Comparison of ENCODE assay signal across 1 cellular context in the genomic region with DNA sequence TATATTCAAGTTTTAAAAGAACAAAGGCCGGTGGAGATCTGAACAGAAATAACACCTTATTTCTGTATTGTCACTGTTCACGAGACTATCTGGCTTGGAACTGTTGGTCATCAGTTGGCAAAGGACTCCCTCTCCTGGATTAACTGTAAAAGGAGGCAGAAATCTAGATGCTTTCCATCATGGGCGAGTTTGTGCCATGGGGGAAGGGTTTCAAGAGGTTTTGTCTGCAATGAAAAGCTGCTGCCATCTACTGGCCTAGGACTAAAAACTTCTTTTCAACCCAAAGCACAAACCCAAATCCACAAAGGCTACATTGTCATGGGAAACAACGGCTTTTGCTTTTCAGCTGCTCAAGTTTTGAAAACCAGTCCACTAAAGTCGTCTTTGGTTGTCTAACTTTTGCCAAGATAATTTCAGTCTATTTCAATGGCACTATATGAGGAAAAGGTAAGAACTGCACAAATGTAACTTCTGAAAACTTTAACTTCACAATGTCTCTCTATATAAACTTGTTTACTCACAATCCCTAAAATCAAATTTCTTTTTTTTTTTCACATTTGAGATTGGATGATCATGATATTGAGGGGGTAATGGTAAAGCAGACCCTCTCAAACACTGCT.
TF ChIP-seq lines count a peak whose summit lies in the region.

No MANE protein-coding gene starts in this region.

TF ChIP-seq in HepG2, 621 proteins besides CTCF, POLR2A, EP300 and RAD21 (continued from another document and continues in another):
- TF ChIP-seq MTA3 (CRISPR knock-in tag; IDR thresholded peaks at IDR 0.05) (no peak), ZNF790 (CRISPR knock-in tag; IDR thresholded peaks at IDR 0.05; ENCODE audit: borderline replicate concordance) (no peak), ZNF317 (CRISPR knock-in tag; IDR thresholded peaks at IDR 0.05) (no peak), MAFF (IDR thresholded peaks at IDR 0.05; ENCODE audit: low read depth, low read length) (no peak), MAZ (IDR thresholded peaks at IDR 0.05; ENCODE audit: borderline replicate concordance, low read depth, low read length) (no peak), MAZ (CRISPR knock-in tag; IDR thresholded peaks at IDR 0.05; ENCODE audit: low read depth) (no peak), DR1 (CRISPR knock-in tag; IDR thresholded peaks at IDR 0.05) (no peak), ELF4 (CRISPR knock-in tag; IDR thresholded peaks at IDR 0.05; ENCODE audit: borderline replicate concordance) (no peak), HOXA3 (CRISPR knock-in tag; IDR thresholded peaks at IDR 0.05) (0 out of 2 replicates have a peak, but pooled peaks have one; percentile 20), U2AF1 (optimal IDR thresholded peaks at IDR 0.05; ENCODE audit: low read depth, low read length) (no peak), RBM39 (IDR thresholded peaks at IDR 0.05; ENCODE audit: low read depth, low read length, poor library complexity, severe bottlenecking) (no peak), AHR (CRISPR knock-in tag; IDR thresholded peaks at IDR 0.05) (no peak), GATA4 (IDR thresholded peaks at IDR 0.05; ENCODE audit: borderline replicate concordance, low read depth) (no peak), NFKB2 (CRISPR knock-in tag; IDR thresholded peaks at IDR 0.05; ENCODE audit: borderline replicate concordance) (no peak), ZNF367 (CRISPR knock-in tag; IDR thresholded peaks at IDR 0.05; ENCODE audit: borderline replicate concordance) (no peak), ZNF44 (CRISPR knock-in tag; IDR thresholded peaks at IDR 0.05) (no peak), THAP11 (CRISPR knock-in tag; IDR thresholded peaks at IDR 0.05) (peak; percentile 40; the same call in 1 of the 2 replicates), ZNF234 (CRISPR knock-in tag; conservative IDR thresholded peaks at IDR 0.05) (no peak), NFE2L1 (CRISPR knock-in tag; IDR thresholded peaks at IDR 0.05; ENCODE audit: borderline replicate concordance) (no peak), ZNF207 (IDR thresholded peaks at IDR 0.05; ENCODE audit: borderline replicate concordance) (no peak), MTA1 (CRISPR knock-in tag; IDR thresholded peaks at IDR 0.05; ENCODE audit: borderline replicate concordance) (no peak), IRX3 (CRISPR knock-in tag; IDR thresholded peaks at IDR 0.05; ENCODE audit: borderline replicate concordance, low read depth) (no peak), NAIF1 (CRISPR knock-in tag; IDR thresholded peaks at IDR 0.05; ENCODE audit: borderline replicate concordance) (no peak), CHCHD3 (CRISPR knock-in tag; IDR thresholded peaks at IDR 0.05) (no peak), ZSCAN20 (CRISPR knock-in tag; IDR thresholded peaks at IDR 0.05; ENCODE audit: borderline replicate concordance) (no peak), ZNF33B (CRISPR knock-in tag; IDR thresholded peaks at IDR 0.05) (no peak), CENPT (CRISPR knock-in tag; IDR thresholded peaks at IDR 0.05; ENCODE audit: low read depth) (no peak), ARNTL (CRISPR knock-in tag; IDR thresholded peaks at IDR 0.05) (no peak)
- TF ChIP-seq, protein P1, sequence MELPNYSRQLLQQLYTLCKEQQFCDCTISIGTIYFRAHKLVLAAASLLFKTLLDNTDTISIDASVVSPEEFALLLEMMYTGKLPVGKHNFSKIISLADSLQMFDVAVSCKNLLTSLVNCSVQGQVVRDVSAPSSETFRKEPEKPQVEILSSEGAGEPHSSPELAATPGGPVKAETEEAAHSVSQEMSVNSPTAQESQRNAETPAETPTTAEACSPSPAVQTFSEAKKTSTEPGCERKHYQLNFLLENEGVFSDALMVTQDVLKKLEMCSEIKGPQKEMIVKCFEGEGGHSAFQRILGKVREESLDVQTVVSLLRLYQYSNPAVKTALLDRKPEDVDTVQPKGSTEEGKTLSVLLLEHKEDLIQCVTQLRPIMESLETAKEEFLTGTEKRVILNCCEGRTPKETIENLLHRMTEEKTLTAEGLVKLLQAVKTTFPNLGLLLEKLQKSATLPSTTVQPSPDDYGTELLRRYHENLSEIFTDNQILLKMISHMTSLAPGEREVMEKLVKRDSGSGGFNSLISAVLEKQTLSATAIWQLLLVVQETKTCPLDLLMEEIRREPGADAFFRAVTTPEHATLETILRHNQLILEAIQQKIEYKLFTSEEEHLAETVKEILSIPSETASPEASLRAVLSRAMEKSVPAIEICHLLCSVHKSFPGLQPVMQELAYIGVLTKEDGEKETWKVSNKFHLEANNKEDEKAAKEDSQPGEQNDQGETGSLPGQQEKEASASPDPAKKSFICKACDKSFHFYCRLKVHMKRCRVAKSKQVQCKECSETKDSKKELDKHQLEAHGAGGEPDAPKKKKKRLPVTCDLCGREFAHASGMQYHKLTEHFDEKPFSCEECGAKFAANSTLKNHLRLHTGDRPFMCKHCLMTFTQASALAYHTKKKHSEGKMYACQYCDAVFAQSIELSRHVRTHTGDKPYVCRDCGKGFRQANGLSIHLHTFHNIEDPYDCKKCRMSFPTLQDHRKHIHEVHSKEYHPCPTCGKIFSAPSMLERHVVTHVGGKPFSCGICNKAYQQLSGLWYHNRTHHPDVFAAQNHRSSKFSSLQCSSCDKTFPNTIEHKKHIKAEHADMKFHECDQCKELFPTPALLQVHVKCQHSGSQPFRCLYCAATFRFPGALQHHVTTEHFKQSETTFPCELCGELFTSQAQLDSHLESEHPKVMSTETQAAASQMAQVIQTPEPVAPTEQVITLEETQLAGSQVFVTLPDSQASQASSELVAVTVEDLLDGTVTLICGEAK (IDR thresholded peaks at IDR 0.05), result no peak
- TF ChIP-seq, protein P1 (CRISPR knock-in tag; IDR thresholded peaks at IDR 0.05), result no peak
- TF ChIP-seq, protein P2, sequence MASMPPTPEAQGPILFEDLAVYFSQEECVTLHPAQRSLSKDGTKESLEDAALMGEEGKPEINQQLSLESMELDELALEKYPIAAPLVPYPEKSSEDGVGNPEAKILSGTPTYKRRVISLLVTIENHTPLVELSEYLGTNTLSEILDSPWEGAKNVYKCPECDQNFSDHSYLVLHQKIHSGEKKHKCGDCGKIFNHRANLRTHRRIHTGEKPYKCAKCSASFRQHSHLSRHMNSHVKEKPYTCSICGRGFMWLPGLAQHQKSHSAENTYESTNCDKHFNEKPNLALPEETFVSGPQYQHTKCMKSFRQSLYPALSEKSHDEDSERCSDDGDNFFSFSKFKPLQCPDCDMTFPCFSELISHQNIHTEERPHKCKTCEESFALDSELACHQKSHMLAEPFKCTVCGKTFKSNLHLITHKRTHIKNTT (CRISPR knock-in tag; IDR thresholded peaks at IDR 0.05), result no peak
- TF ChIP-seq, protein P3, sequence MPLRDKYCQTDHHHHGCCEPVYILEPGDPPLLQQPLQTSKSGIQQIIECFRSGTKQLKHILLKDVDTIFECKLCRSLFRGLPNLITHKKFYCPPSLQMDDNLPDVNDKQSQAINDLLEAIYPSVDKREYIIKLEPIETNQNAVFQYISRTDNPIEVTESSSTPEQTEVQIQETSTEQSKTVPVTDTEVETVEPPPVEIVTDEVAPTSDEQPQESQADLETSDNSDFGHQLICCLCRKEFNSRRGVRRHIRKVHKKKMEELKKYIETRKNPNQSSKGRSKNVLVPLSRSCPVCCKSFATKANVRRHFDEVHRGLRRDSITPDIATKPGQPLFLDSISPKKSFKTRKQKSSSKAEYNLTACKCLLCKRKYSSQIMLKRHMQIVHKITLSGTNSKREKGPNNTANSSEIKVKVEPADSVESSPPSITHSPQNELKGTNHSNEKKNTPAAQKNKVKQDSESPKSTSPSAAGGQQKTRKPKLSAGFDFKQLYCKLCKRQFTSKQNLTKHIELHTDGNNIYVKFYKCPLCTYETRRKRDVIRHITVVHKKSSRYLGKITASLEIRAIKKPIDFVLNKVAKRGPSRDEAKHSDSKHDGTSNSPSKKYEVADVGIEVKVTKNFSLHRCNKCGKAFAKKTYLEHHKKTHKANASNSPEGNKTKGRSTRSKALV (CRISPR knock-in tag; IDR thresholded peaks at IDR 0.05), result peak; percentile 72; the same call in 1 of the 2 replicates
- TF ChIP-seq, protein P4, sequence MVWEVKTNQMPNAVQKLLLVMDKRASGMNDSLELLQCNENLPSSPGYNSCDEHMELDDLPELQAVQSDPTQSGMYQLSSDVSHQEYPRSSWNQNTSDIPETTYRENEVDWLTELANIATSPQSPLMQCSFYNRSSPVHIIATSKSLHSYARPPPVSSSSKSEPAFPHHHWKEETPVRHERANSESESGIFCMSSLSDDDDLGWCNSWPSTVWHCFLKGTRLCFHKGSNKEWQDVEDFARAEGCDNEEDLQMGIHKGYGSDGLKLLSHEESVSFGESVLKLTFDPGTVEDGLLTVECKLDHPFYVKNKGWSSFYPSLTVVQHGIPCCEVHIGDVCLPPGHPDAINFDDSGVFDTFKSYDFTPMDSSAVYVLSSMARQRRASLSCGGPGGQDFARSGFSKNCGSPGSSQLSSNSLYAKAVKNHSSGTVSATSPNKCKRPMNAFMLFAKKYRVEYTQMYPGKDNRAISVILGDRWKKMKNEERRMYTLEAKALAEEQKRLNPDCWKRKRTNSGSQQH (CRISPR knock-in tag; IDR thresholded peaks at IDR 0.05; ENCODE audit: low read depth), result no peak
- TF ChIP-seq, protein P5, sequence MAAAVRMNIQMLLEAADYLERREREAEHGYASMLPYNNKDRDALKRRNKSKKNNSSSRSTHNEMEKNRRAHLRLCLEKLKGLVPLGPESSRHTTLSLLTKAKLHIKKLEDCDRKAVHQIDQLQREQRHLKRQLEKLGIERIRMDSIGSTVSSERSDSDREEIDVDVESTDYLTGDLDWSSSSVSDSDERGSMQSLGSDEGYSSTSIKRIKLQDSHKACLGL (CRISPR knock-in tag; IDR thresholded peaks at IDR 0.05), result no peak
- TF ChIP-seq, protein P6, sequence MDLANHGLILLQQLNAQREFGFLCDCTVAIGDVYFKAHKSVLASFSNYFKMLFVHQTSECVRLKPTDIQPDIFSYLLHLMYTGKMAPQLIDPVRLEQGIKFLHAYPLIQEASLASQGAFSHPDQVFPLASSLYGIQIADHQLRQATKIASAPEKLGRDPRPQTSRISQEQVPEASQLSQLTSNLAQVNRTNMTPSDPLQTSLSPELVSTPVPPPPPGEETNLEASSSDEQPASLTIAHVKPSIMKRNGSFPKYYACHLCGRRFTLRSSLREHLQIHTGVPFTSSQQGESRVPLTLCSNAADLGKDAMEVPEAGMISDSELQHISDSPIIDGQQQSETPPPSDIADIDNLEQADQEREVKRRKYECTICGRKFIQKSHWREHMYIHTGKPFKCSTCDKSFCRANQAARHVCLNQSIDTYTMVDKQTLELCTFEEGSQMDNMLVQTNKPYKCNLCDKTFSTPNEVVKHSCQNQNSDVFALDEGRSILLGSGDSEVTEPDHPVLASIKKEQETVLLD (CRISPR knock-in tag; IDR thresholded peaks at IDR 0.05; ENCODE audit: low read depth), result no peak
- TF ChIP-seq, protein P7, sequence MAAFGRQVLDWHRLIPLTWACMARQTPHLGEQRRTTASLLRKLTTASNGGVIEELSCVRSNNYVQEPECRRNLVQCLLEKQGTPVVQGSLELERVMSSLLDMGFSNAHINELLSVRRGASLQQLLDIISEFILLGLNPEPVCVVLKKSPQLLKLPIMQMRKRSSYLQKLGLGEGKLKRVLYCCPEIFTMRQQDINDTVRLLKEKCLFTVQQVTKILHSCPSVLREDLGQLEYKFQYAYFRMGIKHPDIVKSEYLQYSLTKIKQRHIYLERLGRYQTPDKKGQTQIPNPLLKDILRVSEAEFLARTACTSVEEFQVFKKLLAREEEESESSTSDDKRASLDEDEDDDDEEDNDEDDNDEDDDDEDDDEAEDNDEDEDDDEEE (CRISPR knock-in tag; IDR thresholded peaks at IDR 0.05), result no peak
- TF ChIP-seq, protein P8, sequence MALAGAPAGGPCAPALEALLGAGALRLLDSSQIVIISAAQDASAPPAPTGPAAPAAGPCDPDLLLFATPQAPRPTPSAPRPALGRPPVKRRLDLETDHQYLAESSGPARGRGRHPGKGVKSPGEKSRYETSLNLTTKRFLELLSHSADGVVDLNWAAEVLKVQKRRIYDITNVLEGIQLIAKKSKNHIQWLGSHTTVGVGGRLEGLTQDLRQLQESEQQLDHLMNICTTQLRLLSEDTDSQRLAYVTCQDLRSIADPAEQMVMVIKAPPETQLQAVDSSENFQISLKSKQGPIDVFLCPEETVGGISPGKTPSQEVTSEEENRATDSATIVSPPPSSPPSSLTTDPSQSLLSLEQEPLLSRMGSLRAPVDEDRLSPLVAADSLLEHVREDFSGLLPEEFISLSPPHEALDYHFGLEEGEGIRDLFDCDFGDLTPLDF (CRISPR knock-in tag; IDR thresholded peaks at IDR 0.05), result no peak
- TF ChIP-seq, protein P9, sequence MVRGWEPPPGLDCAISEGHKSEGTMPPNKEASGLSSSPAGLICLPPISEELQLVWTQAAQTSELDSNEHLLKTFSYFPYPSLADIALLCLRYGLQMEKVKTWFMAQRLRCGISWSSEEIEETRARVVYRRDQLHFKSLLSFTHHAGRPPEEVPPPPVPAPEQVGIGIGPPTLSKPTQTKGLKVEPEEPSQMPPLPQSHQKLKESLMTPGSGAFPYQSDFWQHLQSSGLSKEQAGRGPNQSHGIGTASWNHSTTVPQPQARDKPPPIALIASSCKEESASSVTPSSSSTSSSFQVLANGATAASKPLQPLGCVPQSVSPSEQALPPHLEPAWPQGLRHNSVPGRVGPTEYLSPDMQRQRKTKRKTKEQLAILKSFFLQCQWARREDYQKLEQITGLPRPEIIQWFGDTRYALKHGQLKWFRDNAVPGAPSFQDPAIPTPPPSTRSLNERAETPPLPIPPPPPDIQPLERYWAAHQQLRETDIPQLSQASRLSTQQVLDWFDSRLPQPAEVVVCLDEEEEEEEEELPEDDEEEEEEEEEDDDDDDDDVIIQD (CRISPR knock-in tag; IDR thresholded peaks at IDR 0.05; ENCODE audit: low read depth), result peak; percentile 54; the same call in 1 of the 2 replicates
